Comparison of ENCODE assay signal across 22 cellular contexts in the genomic region with DNA sequence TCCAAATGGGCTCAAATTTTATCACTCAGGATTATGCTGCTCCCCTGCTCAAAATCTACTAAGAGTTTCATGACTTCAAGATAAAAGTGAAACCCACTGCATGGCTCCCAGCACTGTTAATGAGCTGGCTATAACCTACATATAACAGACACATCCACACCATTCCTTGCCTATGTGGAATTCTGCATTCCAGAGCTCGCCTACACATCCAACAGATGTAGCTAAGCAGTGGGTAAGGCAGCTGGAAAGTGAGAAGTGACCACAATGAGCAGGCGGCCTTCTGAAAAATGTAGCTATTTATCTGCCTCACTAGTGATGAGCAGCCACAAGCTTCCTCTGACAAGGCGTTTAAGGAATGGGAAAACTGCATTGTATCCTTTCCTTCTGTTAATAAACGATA.
DNase-seq lines count a peak whose midpoint lies in the region; ATAC-seq and TF ChIP-seq lines count a peak whose summit lies in the region.
"Had no signal": no experiment of that assay in that cellular context is flagged by ENCODE, and none has a peak within 500 bp of the region (broad histone marks: within the 10 kb centered on the region; RNA-seq: fewer than 3 reads in every experiment).

No MANE protein-coding gene starts in this region.

- no peak overlapping the region for H3K4me3 ChIP-seq in choroid plexus epithelial cell (ENCODE audit: low read depth, low read length)
- H3K4me3 ChIP-seq: tibial artery had no signal

- no peak for ATAC-seq in HG03342 (IDR thresholded peaks at IDR 0.05; ENCODE audit: unreplicated experiment)
- ATAC-seq: activated T-cell treated with anti-CD3 and anti-CD28 coated beads, Interleukin-2, amount 50 U/mL, for 72 hours; right cardiac atrium; T-helper 17 cell; WTC11 had no signal

- H3K27ac Mint-ChIP-seq in glutamatergic neuron (ENCODE audit: unreplicated experiment), result no peak overlapping the region
- H3K27ac Mint-ChIP-seq: activated naive CD8-positive, alpha-beta T cell; activated T-cell treated with anti-CD3 and anti-CD28 coated beads, Interleukin-2, amount 50 U/mL, for 72 hours; T-helper 17 cell; WTC11 had no signal

- H3K36me3 Mint-ChIP-seq in glutamatergic neuron (ENCODE audit: unreplicated experiment), result no peaks in the 10 kb centered on the region
- H3K36me3 Mint-ChIP-seq: activated naive CD8-positive, alpha-beta T cell had no signal

- TF ChIP-seq CTCF in choroid plexus epithelial cell (conservative IDR thresholded peaks at IDR 0.05; ENCODE audit: low read depth, low read length) (no peak), glutamatergic neuron (IDR thresholded peaks at IDR 0.05; ENCODE audit: partially characterized antibody, unreplicated experiment) (no peak)

- DNase-seq in A172 (ENCODE audit: low spot score) (peak; percentile 31), LHCN-M2 (ENCODE audit: low read depth) (peak; percentile 94), choroid plexus epithelial cell (ENCODE audit: low read depth) (peak; percentile 86), kidney glomerular epithelial cell (lab: John Stamatoyannopoulos, UW) (peak; percentile 36), glutamatergic neuron (no peak), NCI-H748 treated with DMSO at 0.1 percent for 48 hours (lab: John Stamatoyannopoulos, UW) (no peak), SW 1271 (lab: John Stamatoyannopoulos, UW) (no peak)
- DNase-seq: activated T-cell treated with anti-CD3 and anti-CD28 coated beads, Interleukin-2, amount 50 U/mL, for 72 hours; C1 segment of cervical spinal cord; DMS 273 treated with DMSO at 0.1 percent for 48 hours; effector CD4-positive, alpha-beta T cell; MM.1S; NCI-H1694; NCI-H345; right cardiac atrium; stimulated activated naive CD4-positive, alpha-beta T cell treated with Interleukin-2 at 50 U/mL for 16 hours; T-helper 17 cell; tibial artery had no signal

- H3K4me3 Mint-ChIP-seq in glutamatergic neuron (ENCODE audit: unreplicated experiment), result no peak overlapping the region
- H3K4me3 Mint-ChIP-seq: activated naive CD8-positive, alpha-beta T cell; activated T-cell treated with anti-CD3 and anti-CD28 coated beads, Interleukin-2, amount 50 U/mL, for 72 hours; central memory CD8-positive, alpha-beta T cell; T-helper 17 cell; WTC11 had no signal

- peaks cover 3% of the 10 kb centered on the region for H3K27me3 Mint-ChIP-seq in glutamatergic neuron (ENCODE audit: unreplicated experiment)

- peaks cover 2% of the 10 kb centered on the region for H3K9me3 Mint-ChIP-seq in glutamatergic neuron (ENCODE audit: unreplicated experiment)
- H3K9me3 Mint-ChIP-seq: central memory CD8-positive, alpha-beta T cell had no signal

- peaks cover 3% of the 10 kb centered on the region for H3K4me1 Mint-ChIP-seq in glutamatergic neuron (ENCODE audit: low read depth, unreplicated experiment)
- H3K4me1 Mint-ChIP-seq: central memory CD8-positive, alpha-beta T cell; T-helper 17 cell had no signal

Comparison
In these comparisons a context has a peak if more than half of its experiments do, and no peak if none do; other contexts are left out.
1. DNase-seq: peak in A172 (single experiment), LHCN-M2 (single experiment), choroid plexus epithelial cell (single experiment) and kidney glomerular epithelial cell (single experiment); none in glutamatergic neuron (single experiment), NCI-H748 treated with DMSO at 0.1 percent for 48 hours (single experiment) and SW 1271 (0 of 2).